1 cellular context compared by ENCODE assay signal in the genomic region with DNA sequence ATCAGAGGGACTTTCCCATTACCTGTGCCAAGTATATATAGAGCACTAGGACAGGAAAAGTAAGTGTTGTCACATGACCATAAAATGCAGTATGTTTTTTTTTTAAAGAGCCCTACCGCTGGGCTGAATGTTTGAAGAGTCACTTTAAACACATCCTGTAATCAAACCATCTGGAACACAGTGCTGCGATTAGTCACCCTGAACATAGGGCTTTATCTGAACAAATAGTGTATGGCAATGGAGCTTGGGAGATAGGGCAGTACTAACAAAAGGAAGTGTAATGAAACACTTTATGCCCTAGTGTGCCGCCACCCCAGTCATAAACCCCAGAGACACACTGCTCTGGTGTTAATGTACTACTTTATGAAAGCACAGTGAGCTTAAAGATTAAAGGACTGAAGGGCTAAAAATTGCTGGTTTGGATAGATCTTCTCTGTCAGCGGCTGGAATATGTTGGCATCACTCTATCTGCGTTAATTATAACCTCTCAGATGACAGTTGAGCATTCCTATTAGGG.
A peak's percentile ranks its signal among the peaks of the same experiment; 100 is the strongest.
TF ChIP-seq lines count a peak whose summit lies in the region.

No MANE protein-coding gene starts in this region.

TF ChIP-seq in Ishikawa, 13 proteins besides CTCF, POLR2A, EP300 and RAD21 (continued from another document):
- TF ChIP-seq, protein P1, sequence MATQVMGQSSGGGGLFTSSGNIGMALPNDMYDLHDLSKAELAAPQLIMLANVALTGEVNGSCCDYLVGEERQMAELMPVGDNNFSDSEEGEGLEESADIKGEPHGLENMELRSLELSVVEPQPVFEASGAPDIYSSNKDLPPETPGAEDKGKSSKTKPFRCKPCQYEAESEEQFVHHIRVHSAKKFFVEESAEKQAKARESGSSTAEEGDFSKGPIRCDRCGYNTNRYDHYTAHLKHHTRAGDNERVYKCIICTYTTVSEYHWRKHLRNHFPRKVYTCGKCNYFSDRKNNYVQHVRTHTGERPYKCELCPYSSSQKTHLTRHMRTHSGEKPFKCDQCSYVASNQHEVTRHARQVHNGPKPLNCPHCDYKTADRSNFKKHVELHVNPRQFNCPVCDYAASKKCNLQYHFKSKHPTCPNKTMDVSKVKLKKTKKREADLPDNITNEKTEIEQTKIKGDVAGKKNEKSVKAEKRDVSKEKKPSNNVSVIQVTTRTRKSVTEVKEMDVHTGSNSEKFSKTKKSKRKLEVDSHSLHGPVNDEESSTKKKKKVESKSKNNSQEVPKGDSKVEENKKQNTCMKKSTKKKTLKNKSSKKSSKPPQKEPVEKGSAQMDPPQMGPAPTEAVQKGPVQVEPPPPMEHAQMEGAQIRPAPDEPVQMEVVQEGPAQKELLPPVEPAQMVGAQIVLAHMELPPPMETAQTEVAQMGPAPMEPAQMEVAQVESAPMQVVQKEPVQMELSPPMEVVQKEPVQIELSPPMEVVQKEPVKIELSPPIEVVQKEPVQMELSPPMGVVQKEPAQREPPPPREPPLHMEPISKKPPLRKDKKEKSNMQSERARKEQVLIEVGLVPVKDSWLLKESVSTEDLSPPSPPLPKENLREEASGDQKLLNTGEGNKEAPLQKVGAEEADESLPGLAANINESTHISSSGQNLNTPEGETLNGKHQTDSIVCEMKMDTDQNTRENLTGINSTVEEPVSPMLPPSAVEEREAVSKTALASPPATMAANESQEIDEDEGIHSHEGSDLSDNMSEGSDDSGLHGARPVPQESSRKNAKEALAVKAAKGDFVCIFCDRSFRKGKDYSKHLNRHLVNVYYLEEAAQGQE (IDR thresholded peaks at IDR 0.05; ENCODE audit: low read depth), result no peak
- peak; percentile 81 for TF ChIP-seq TEAD4 (IDR thresholded peaks at IDR 0.05)
TF ChIP-seq in Ishikawa: peak in this region for 8.
